ENCODE assay signal across 24 cellular contexts in genomic region chr7:7434379-7434778, GRCh38.
DNase-seq lines count a peak whose midpoint lies in the region; ATAC-seq, FAIRE-seq and TF ChIP-seq lines count a peak whose summit lies in the region.
"Had no signal": no experiment of that assay in that cellular context is flagged by ENCODE, and none has a peak within 500 bp of the region (broad histone marks: within the 10 kb centered on the region; RNA-seq: fewer than 3 reads in every experiment).

No MANE protein-coding gene starts in this region.

- H3K27ac ChIP-seq in A549: no peak overlapping the region
- H3K27ac ChIP-seq in PC-3 (ENCODE audit: low read length): no peak overlapping the region

- no TSS peak for BruUV-seq in PC-3 (replicated peaks; lab: Mats Ljungman, UMichigan)

- no peak for TF ChIP-seq RAD21 in A549 (conservative IDR thresholded peaks at IDR 0.05 in 1 of 2, IDR thresholded peaks at IDR 0.05 in 1 of 2)

- H3K9ac ChIP-seq in PC-3 (ENCODE audit: low read length): no peak overlapping the region
- H3K9ac ChIP-seq: SK-N-SH had no signal

- no peak overlapping the region for H3K4me3 ChIP-seq in A549
- no peak overlapping the region for H3K4me3 ChIP-seq in BJ (ENCODE audit: low read depth, low read length)
- H3K4me3 ChIP-seq in PC-3 (ENCODE audit: low read length): no peak overlapping the region
- H3K4me3 ChIP-seq: GM12878, K562 had no signal

- TF ChIP-seq CTCF in A549 (IDR thresholded peaks at IDR 0.05): no peak
- no peak for TF ChIP-seq CTCF in BJ (IDR thresholded peaks at IDR 0.05; ENCODE audit: insufficient read depth, low read depth, low read length)
- no peak for TF ChIP-seq CTCF in PC-3 (conservative IDR thresholded peaks at IDR 0.05; ENCODE audit: low read depth, low read length)

- no peaks in the 10 kb centered on the region for H3F3A ChIP-seq in PC-3 (ENCODE audit: low read length, unreplicated experiment)

- H3K4me2 ChIP-seq in A549 (peak overlapping the region; percentile 14; the same call in 1 of the 3 replicates), PC-3 (ENCODE audit: low read length) (peak overlapping the region; percentile 26)
- H3K4me2 ChIP-seq: SK-N-SH had no signal

- intact Hi-C loops in PC-3 (cut with micrococcal nuclease): loop anchor here (10.0 kb wide), 1 partner anchor 330 kb away; no protein-coding TSS in a partner anchor

- ATAC-seq in A549 (no peak), PC-3 (no peak), GM21737 (IDR thresholded peaks at IDR 0.05; ENCODE audit: unreplicated experiment) (no peak)
- ATAC-seq: GM12878, HCT116, K562 had no signal

- no peaks in the 10 kb centered on the region for H3K9me2 ChIP-seq in PC-3 (replicated peaks; ENCODE audit: low read length)
- H3K9me2 ChIP-seq: SK-N-SH had no signal

- CTCF ChIA-PET in A549 (lab: Yijun Ruan, JAX): interaction anchor here (1.2 to 6.1 kb wide), 2 partner anchors 10 to 106 kb away, joined by 4 to 55 read pairs; no protein-coding TSS in a partner anchor
- CTCF ChIA-PET in BJ (lab: Yijun Ruan, JAX): interaction anchor here (0.8 to 3.3 kb wide), 3 partner anchors 11 to 96 kb away, joined by 3 to 11 read pairs (median 3); no protein-coding TSS in a partner anchor
- CTCF ChIA-PET in PC-3 (lab: Charles Lee): interaction anchor here (0.6 kb wide), 1 partner anchor 77 kb away, joined by 3 read pairs; no protein-coding TSS in a partner anchor

- no peaks in the 10 kb centered on the region for H4K20me1 ChIP-seq in PC-3 (ENCODE audit: low read length)

- DNase-seq in A549 (ENCODE audit: low read depth in 1 of 2, low spot score in 1 of 2) (no peak), BJ (ENCODE audit: low read depth) (peak; percentile 16), PC-3 (peak; percentile 17), myocyte (ENCODE audit: low read depth) (peak; percentile 45), COLO829 (ENCODE audit: low spot score) (no peak), HTR-8/SVneo (ENCODE audit: insufficient read length, low spot score) (no peak), NCI-H2171 treated with DMSO at 0.1 percent for 48 hours (lab: John Stamatoyannopoulos, UW) (no peak)
- DNase-seq: ACHN, AML-193, COR-L47, DMS153, EL, NCI-H1105 treated with DMSO at 0.1 percent for 48 hours, NCI-H1694, NCI-H2081 treated with DMSO at 0.1 percent for 48 hours, NCI-H226, NCI-H524, SHP77 treated with DMSO at 0.1 percent for 48 hours, SK-N-SH had no signal

- 0 out of 2 replicates have a peak overlapping the region, but pooled peaks have one; percentile 17 for H2AFZ ChIP-seq in PC-3 (ENCODE audit: low read length)

- H3K79me2 ChIP-seq in PC-3 (ENCODE audit: low read length): no peaks in the 10 kb centered on the region

- H3K36me3 ChIP-seq in BJ (ENCODE audit: control insufficient read depth, insufficient read depth, low read length): no peaks in the 10 kb centered on the region
- H3K36me3 ChIP-seq in PC-3 (ENCODE audit: low read depth, low read length): no peaks in the 10 kb centered on the region

- TF ChIP-seq EP300 in A549 (IDR thresholded peaks at IDR 0.05): no peak

- H3K4me1 ChIP-seq in A549 (peaks cover 26% of the 10 kb centered on the region), PC-3 (ENCODE audit: insufficient read depth, low read length) (peaks cover 41% of the 10 kb centered on the region)

- no peaks in the 10 kb centered on the region for H3K27me3 ChIP-seq in BJ (ENCODE audit: control insufficient read depth, insufficient read depth, low read length)
- H3K27me3 ChIP-seq in PC-3 (ENCODE audit: low read length): no peaks in the 10 kb centered on the region

- FAIRE-seq in A549 (lab: Jason Lieb, UNC) (no peak), HTR-8/SVneo (lab: Jason Lieb, UNC) (no peak)
- FAIRE-seq: GM12878, K562, RCC 7860 had no signal

- H3K9me3 ChIP-seq in A549: no peaks in the 10 kb centered on the region
- H3K9me3 ChIP-seq in PC-3 (ENCODE audit: low read length): no peaks in the 10 kb centered on the region
- H3K9me3 ChIP-seq: SK-N-SH had no signal

- TF ChIP-seq POLR2A in A549 (IDR thresholded peaks at IDR 0.05; ENCODE audit: low read length): no peak

- POLR2A ChIA-PET in A549 (lab: Yijun Ruan, JAX): no interaction called here
- POLR2A ChIA-PET in BJ (lab: Charles Lee): interaction anchor here (1.2 kb wide), 1 partner anchor 120 kb away, joined by 3 read pairs; no protein-coding TSS in a partner anchor
- POLR2A ChIA-PET in PC-3 (lab: Charles Lee; ENCODE audit: unreplicated experiment): no interaction called here

- 53% methylated on average over 3 of the region's 3 CpGs for WGBS in A549 (ENCODE audit: missing lambda C conversion rate)

TF ChIP-seq in A549, 52 proteins besides CTCF, POLR2A, EP300 and RAD21:
- no peak for TF ChIP-seq FOXS1 (CRISPR knock-in tag; IDR thresholded peaks at IDR 0.05)
- no peak for TF ChIP-seq NR3C1 (IDR thresholded peaks at IDR 0.05)
- no peak for TF ChIP-seq TP53 (CRISPR knock-in tag; IDR thresholded peaks at IDR 0.05)
- no peak for TF ChIP-seq ZC3H11A (IDR thresholded peaks at IDR 0.05)
- TF ChIP-seq MYC (IDR thresholded peaks at IDR 0.05; ENCODE audit: borderline replicate concordance, low read length): no peak

Comparison
In these comparisons a context has a peak if more than half of its experiments do, and no peak if none do; other contexts are left out.
1. DNase-seq: peak in BJ (single experiment), PC-3 (single experiment) and myocyte (single experiment); none in A549 (0 of 2), COLO829 (single experiment), HTR-8/SVneo (single experiment) and NCI-H2171 treated with DMSO at 0.1 percent for 48 hours (single experiment).